Comparison of ENCODE assay signal across 8 cellular contexts in genomic region chr12:19440916-19441315, GRCh38. TPM values are rescaled to one million over a fixed set of nuclear protein-coding genes. Genes with fewer than 3 reads are reported as not detected.
A peak's percentile ranks its signal among the peaks of the same experiment; 100 is the strongest.
DNase-seq lines count a peak whose midpoint lies in the region; ATAC-seq, FAIRE-seq and TF ChIP-seq lines count a peak whose summit lies in the region.

No MANE protein-coding gene starts in this region.

- H3K4me3 Mint-ChIP-seq in CD4-positive, CD25-positive, alpha-beta regulatory T cell, result peak overlapping the region; percentile 99
- peak overlapping the region; percentile 99 to 100 for H3K4me3 Mint-ChIP-seq in effector memory CD8-positive, alpha-beta T cell
- H3K4me3 Mint-ChIP-seq in neural progenitor cell, result peak overlapping the region; percentile 100

- TF ChIP-seq POLR2A in GM12891 (IDR thresholded peaks at IDR 0.05; ENCODE audit: low read depth, low read length), result no peak

- peak overlapping the region; percentile 92 for H3K4me3 ChIP-seq in CD4-positive, CD25-positive, alpha-beta regulatory T cell (ENCODE audit: low read depth, low read length)
- peak overlapping the region; percentile 81 for H3K4me3 ChIP-seq in OCI-LY1 (ENCODE audit: low read depth, low read length, poor library complexity, severe bottlenecking)
- peak overlapping the region; percentile 84 for H3K4me3 ChIP-seq in neural progenitor cell

- H3F3A ChIP-seq in OCI-LY1 (ENCODE audit: insufficient read depth, low read length), result no peaks in the 10 kb centered on the region
- peaks cover 41% of the 10 kb centered on the region for H3F3A ChIP-seq in neural progenitor cell (ENCODE audit: low read depth)

- H3K27me3 Mint-ChIP-seq in CD4-positive, CD25-positive, alpha-beta regulatory T cell, result peaks cover 16% of the 10 kb centered on the region
- no peaks in the 10 kb centered on the region for H3K27me3 Mint-ChIP-seq in effector memory CD8-positive, alpha-beta T cell
- H3K27me3 Mint-ChIP-seq in neural progenitor cell (ENCODE audit: insufficient read depth, low read depth), result peaks cover 8% of the 10 kb centered on the region

- peak overlapping the region; percentile 98 to 99 (median 98) for H3K27ac Mint-ChIP-seq in CD4-positive, CD25-positive, alpha-beta regulatory T cell
- peak overlapping the region; percentile 98 to 99 for H3K27ac Mint-ChIP-seq in effector memory CD8-positive, alpha-beta T cell
- H3K27ac Mint-ChIP-seq in neural progenitor cell, result peak overlapping the region; percentile 95

- TF ChIP-seq CTCF in OCI-LY1 (IDR thresholded peaks at IDR 0.05; ENCODE audit: low read length) (no peak), neural progenitor cell (IDR thresholded peaks at IDR 0.05) (no peak)

- H4K20me1 ChIP-seq in OCI-LY1 (ENCODE audit: insufficient read depth, low read length), result no peaks in the 10 kb centered on the region
- H4K20me1 ChIP-seq in neural progenitor cell (ENCODE audit: low read depth), result peaks cover 55% of the 10 kb centered on the region

- H3K9me3 Mint-ChIP-seq in CD4-positive, CD25-positive, alpha-beta regulatory T cell, result no peaks in the 10 kb centered on the region
- H3K9me3 Mint-ChIP-seq in effector memory CD8-positive, alpha-beta T cell, result no peaks in the 10 kb centered on the region
- peaks cover 8% of the 10 kb centered on the region for H3K9me3 Mint-ChIP-seq in neural progenitor cell

- H3K4me1 Mint-ChIP-seq in CD4-positive, CD25-positive, alpha-beta regulatory T cell, result peaks cover 23 to 54% (median 40%) of the 10 kb centered on the region in 4 donors
- H3K4me1 Mint-ChIP-seq in effector memory CD8-positive, alpha-beta T cell (ENCODE audit: low read depth in 2 of 2), result peaks cover 24 to 50% of the 10 kb centered on the region in 2 donors
- H3K4me1 Mint-ChIP-seq in neural progenitor cell, result peaks cover 20% of the 10 kb centered on the region

- peaks cover 31% of the 10 kb centered on the region for H3K4me1 ChIP-seq in CD4-positive, CD25-positive, alpha-beta regulatory T cell (ENCODE audit: control insufficient read depth, insufficient read depth, low read length, poor library complexity, severe bottlenecking)
- H3K4me1 ChIP-seq in OCI-LY1 (ENCODE audit: insufficient read depth, low read length, severe bottlenecking) (peaks cover 25% of the 10 kb centered on the region), neural progenitor cell (peaks cover 32% of the 10 kb centered on the region)

- no peak for FAIRE-seq in GM12891 (lab: Jason Lieb, UNC)

- no peaks in the 10 kb centered on the region for H3K27me3 ChIP-seq in CD4-positive, CD25-positive, alpha-beta regulatory T cell (ENCODE audit: control insufficient read depth, insufficient read depth, low read length)
- H3K27me3 ChIP-seq in OCI-LY1 (ENCODE audit: insufficient read depth, low read length) (no peaks in the 10 kb centered on the region), neural progenitor cell (peaks cover 8% of the 10 kb centered on the region)

- no peaks in the 10 kb centered on the region for H3K9me2 ChIP-seq in OCI-LY1 (ENCODE audit: low read depth, low read length)

- no peak for ATAC-seq in CD4-positive, CD25-positive, alpha-beta regulatory T cell (ENCODE audit: low read depth in 2 of 2)
- ATAC-seq in effector memory CD8-positive, alpha-beta T cell (replicated peaks), result no peak
- ATAC-seq in HG03039 (IDR thresholded peaks at IDR 0.05; ENCODE audit: unreplicated experiment), result no peak

- no peak overlapping the region for H2AFZ ChIP-seq in OCI-LY1 (ENCODE audit: low read length)
- no peak overlapping the region for H2AFZ ChIP-seq in neural progenitor cell (replicated peaks)

- H3K36me3 ChIP-seq in CD4-positive, CD25-positive, alpha-beta regulatory T cell (ENCODE audit: control insufficient read depth, insufficient read depth, low read length), result peaks cover 6% of the 10 kb centered on the region
- H3K36me3 ChIP-seq in OCI-LY1 (ENCODE audit: insufficient read depth, low read length) (peaks cover 43% of the 10 kb centered on the region), neural progenitor cell (peaks cover 6% of the 10 kb centered on the region)

- peak overlapping the region; percentile 89 for H3K9ac ChIP-seq in OCI-LY1 (ENCODE audit: low read length)
- peak overlapping the region; percentile 87 for H3K9ac ChIP-seq in neural progenitor cell

- H3K9me3 ChIP-seq in CD4-positive, CD25-positive, alpha-beta regulatory T cell (ENCODE audit: control insufficient read depth in 2 of 2, low read length in 2 of 2), result no peaks in the 10 kb centered on the region
- H3K9me3 ChIP-seq in OCI-LY1 (ENCODE audit: low read length), result no peaks in the 10 kb centered on the region
- no peaks in the 10 kb centered on the region for H3K9me3 ChIP-seq in neural progenitor cell (ENCODE audit: low read depth)

- H3K4me2 ChIP-seq in OCI-LY1 (ENCODE audit: low read length), result peak overlapping the region; percentile 95
- peak overlapping the region; percentile 91 for H3K4me2 ChIP-seq in neural progenitor cell

- peak overlapping the region; percentile 93 for H3K27ac ChIP-seq in CD4-positive, CD25-positive, alpha-beta regulatory T cell (ENCODE audit: insufficient read depth, low read length, poor library complexity, severe bottlenecking)
- H3K27ac ChIP-seq in OCI-LY1 (ENCODE audit: low read depth, low read length, poor library complexity, severe bottlenecking), result no peak overlapping the region
- H3K27ac ChIP-seq in neural progenitor cell, result no peak overlapping the region

- DNase-seq in CD4-positive, CD25-positive, alpha-beta regulatory T cell, result peak in 1 of 3 donors; percentile 20
- DNase-seq in effector memory CD8-positive, alpha-beta T cell, result no peak
- DNase-seq in neural progenitor cell (ENCODE audit: low spot score), result no peak
- DNase-seq in middle frontal gyrus (ENCODE audit: extremely low spot score, low spot score), result no peak
- DNase-seq in GM12891 (ENCODE audit: insufficient read length, low spot score), result no peak
- DNase-seq in NCI-H2081 (lab: John Stamatoyannopoulos, UW), result no peak

- H3K79me2 ChIP-seq in OCI-LY1 (ENCODE audit: insufficient read depth, low read length), result peaks cover 56% of the 10 kb centered on the region
- H3K79me2 ChIP-seq in neural progenitor cell (ENCODE audit: low read depth), result peaks cover 63% of the 10 kb centered on the region

- H3K36me3 Mint-ChIP-seq in CD4-positive, CD25-positive, alpha-beta regulatory T cell, result peaks cover 8% of the 10 kb centered on the region
- peaks cover 35% of the 10 kb centered on the region for H3K36me3 Mint-ChIP-seq in effector memory CD8-positive, alpha-beta T cell (ENCODE audit: insufficient read depth)
- peaks cover 29% of the 10 kb centered on the region for H3K36me3 Mint-ChIP-seq in neural progenitor cell

TF ChIP-seq in GM12891, 5 proteins besides CTCF, POLR2A, EP300 and RAD21:
- TF ChIP-seq POU2F2 (IDR thresholded peaks at IDR 0.05; ENCODE audit: low read depth, low read length), result no peak
TF ChIP-seq in GM12891: peak in this region for 0.

RNA-seq across cellular contexts. Expression of gene AEBP2, which starts 1.6 kb away (rescaled TPM):
- total RNA-seq in CD4-positive, CD25-positive, alpha-beta regulatory T cell, result 64.7 TPM
- 10 to 100 TPM in 3 of 4 donors, 1 to 10 TPM in 1; 9.1 to 11.8 (median 11.6) TPM for polyA plus RNA-seq in CD4-positive, CD25-positive, alpha-beta regulatory T cell
- total RNA-seq in neural progenitor cell (ENCODE audit: low replicate concordance), result 22.6 and 34.0 TPM in 2 replicates
- polyA plus RNA-seq in GM12891 (2012; ENCODE audit: low read depth, missing spikeins), result 17.7 TPM
